In the genomic region with DNA sequence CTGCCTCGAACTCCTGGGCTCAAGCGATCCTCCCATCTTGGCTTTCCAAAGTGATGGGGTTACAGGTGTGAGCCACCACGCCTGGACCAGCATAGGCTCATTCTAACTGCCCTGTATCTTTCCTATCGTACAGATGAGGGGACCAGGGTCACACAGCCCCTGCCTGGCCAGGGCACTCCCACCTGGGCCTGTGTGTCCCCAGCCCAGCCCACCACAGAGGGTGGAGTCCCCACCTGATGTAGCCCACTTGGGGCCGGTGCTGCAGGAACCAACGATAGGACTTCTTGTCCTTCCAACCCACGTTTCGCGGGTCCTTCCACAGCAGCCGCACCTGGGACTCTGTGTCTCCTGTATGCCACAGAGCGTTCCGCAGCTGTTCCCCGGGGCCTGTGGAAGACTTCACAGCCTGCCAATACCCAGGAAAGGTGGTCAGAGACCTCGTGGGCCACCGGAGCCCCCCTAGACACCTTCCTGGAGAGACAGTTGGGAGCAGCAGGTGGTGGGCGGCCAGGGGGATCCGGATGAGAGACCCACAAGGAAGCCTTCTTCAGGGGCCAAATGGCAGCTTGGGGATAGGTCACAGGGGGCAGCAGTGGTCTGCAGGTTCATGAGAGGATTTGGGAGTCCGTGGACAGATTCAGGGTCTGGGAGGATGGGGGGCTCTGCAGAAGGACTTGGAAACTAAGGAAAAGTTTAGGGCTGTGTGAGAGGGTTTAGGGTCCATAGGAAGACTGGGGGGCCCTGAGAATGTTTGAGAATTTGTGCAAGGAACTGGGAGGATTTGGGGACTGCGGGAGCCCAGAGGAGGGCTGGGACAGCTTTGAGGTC, we compare ENCODE assay signal across 16 cellular contexts. TPM values are rescaled to one million over a fixed set of nuclear protein-coding genes. Genes with fewer than 3 reads are reported as not detected.
"Had no signal": no experiment of that assay in that cellular context is flagged by ENCODE, and none has a peak within 500 bp of the region (broad histone marks: within the 10 kb centered on the region; RNA-seq: fewer than 3 reads in every experiment).

No MANE protein-coding gene starts in this region.

- H3K36me3 ChIP-seq: gastrocnemius medialis, neutrophil, stomach, thyroid gland, vagina had no signal

- H3K79me2 ChIP-seq: parathyroid adenoma had no signal

- H3K27ac Mint-ChIP-seq: nephron progenitor cell; progenitor cell of endocrine pancreas; stimulated activated effector memory CD8-positive, alpha-beta T cell treated with anti-CD3 and anti-CD28 coated beads, Interleukin-12 subunit alpha, Interleukin-12 subunit beta, amount 100 ng/mL, for 72 hours had no signal

- H3K9ac ChIP-seq: parathyroid adenoma had no signal

- H3K36me3 Mint-ChIP-seq: stimulated activated effector memory CD8-positive, alpha-beta T cell treated with anti-CD3 and anti-CD28 coated beads, Interleukin-12 subunit alpha, Interleukin-12 subunit beta, amount 100 ng/mL, for 72 hours had no signal

- DNase-seq: midbrain; stimulated activated CD4-positive, alpha-beta T cell treated with anti-CD3 and anti-CD28 coated beads, Interleukin-4, amount 100 ng/mL, for 24 hours had no signal

- H3K27ac ChIP-seq: dorsolateral prefrontal cortex, gastrocnemius medialis, neutrophil, parathyroid adenoma, stomach, thyroid gland, vagina had no signal

- H3K4me3 ChIP-seq: thyroid gland had no signal

- H3K9me3 ChIP-seq: gastrocnemius medialis, neutrophil, stomach, thyroid gland, vagina had no signal

- H3K4me3 Mint-ChIP-seq: nephron progenitor cell had no signal

- H3K9me3 Mint-ChIP-seq: naive thymus-derived CD8-positive, alpha-beta T cell; stimulated activated effector memory CD8-positive, alpha-beta T cell treated with anti-CD3 and anti-CD28 coated beads, Interleukin-12 subunit alpha, Interleukin-12 subunit beta, amount 100 ng/mL, for 72 hours had no signal

- H2AFZ ChIP-seq: parathyroid adenoma had no signal

RNA-seq across cellular contexts. Expression of gene COMP, which starts 6.9 kb away (rescaled TPM):
- total RNA-seq: glomerular endothelial cell; left lobe of liver; lung microvascular endothelial cell; naive thymus-derived CD8-positive, alpha-beta T cell had no signal
- polyA plus RNA-seq: naive thymus-derived CD8-positive, alpha-beta T cell had no signal
